In genomic region chr12:109710279-109710746, GRCh38 we compare ENCODE assay signal across 1 cellular context.
TF ChIP-seq lines count a peak whose summit lies in the region.

No MANE protein-coding gene starts in this region.

TF ChIP-seq in HepG2, 621 proteins besides CTCF, POLR2A, EP300 and RAD21 (continued from another document and continues in another):
- TF ChIP-seq AHDC1 (CRISPR knock-in tag; IDR thresholded peaks at IDR 0.05; ENCODE audit: borderline replicate concordance) = peak; percentile 57; the same call in 1 of the 2 replicates
- peak; percentile 88; the same call in 1 of the 2 replicates for TF ChIP-seq CHD4 (IDR thresholded peaks at IDR 0.05; ENCODE audit: borderline replicate concordance, low read length)
- TF ChIP-seq RNF2 (conservative IDR thresholded peaks at IDR 0.05; ENCODE audit: low read depth) = no peak
- TF ChIP-seq MIER3 (CRISPR knock-in tag; IDR thresholded peaks at IDR 0.05; ENCODE audit: borderline replicate concordance) = no peak
- no peak for TF ChIP-seq ZNF687 (CRISPR knock-in tag; IDR thresholded peaks at IDR 0.05)
- TF ChIP-seq ZSCAN25 (CRISPR knock-in tag; IDR thresholded peaks at IDR 0.05) = no peak
- no peak for TF ChIP-seq HNF1B (CRISPR knock-in tag; IDR thresholded peaks at IDR 0.05)
- TF ChIP-seq JUNB (CRISPR knock-in tag; IDR thresholded peaks at IDR 0.05; ENCODE audit: borderline replicate concordance) = 0 out of 2 replicates have a peak, but pooled peaks have one; percentile 43
- TF ChIP-seq RFX1 (IDR thresholded peaks at IDR 0.05) = no peak
- no peak for TF ChIP-seq ZNF484 (CRISPR knock-in tag; IDR thresholded peaks at IDR 0.05; ENCODE audit: borderline replicate concordance, low read depth)
- no peak for TF ChIP-seq ZNF556 (CRISPR knock-in tag; IDR thresholded peaks at IDR 0.05; ENCODE audit: borderline replicate concordance)
- TF ChIP-seq SKI (IDR thresholded peaks at IDR 0.05; ENCODE audit: partially characterized antibody) = peak; percentile 13
- TF ChIP-seq ONECUT2 (CRISPR knock-in tag; IDR thresholded peaks at IDR 0.05) = no peak
- no peak for TF ChIP-seq ZNF407 (CRISPR knock-in tag; IDR thresholded peaks at IDR 0.05; ENCODE audit: not compliant biosample characterization)
- no peak for TF ChIP-seq FOSL1 (CRISPR knock-in tag; IDR thresholded peaks at IDR 0.05; ENCODE audit: borderline replicate concordance)
- no peak for TF ChIP-seq ATF7 (IDR thresholded peaks at IDR 0.05)
- TF ChIP-seq ATF7 (CRISPR knock-in tag; IDR thresholded peaks at IDR 0.05) = no peak
- no peak for TF ChIP-seq SMARCC2 (IDR thresholded peaks at IDR 0.05)
- TF ChIP-seq DMTF1 (CRISPR knock-in tag; IDR thresholded peaks at IDR 0.05) = 0 out of 2 replicates have a peak, but pooled peaks have one; percentile 68
- no peak for TF ChIP-seq MXD4 (CRISPR knock-in tag; IDR thresholded peaks at IDR 0.05)
- no peak for TF ChIP-seq ARNT (IDR thresholded peaks at IDR 0.05)
- no peak for TF ChIP-seq ZNF17 (CRISPR knock-in tag; IDR thresholded peaks at IDR 0.05)
- TF ChIP-seq PRDM15 (CRISPR knock-in tag; IDR thresholded peaks at IDR 0.05) = no peak
- no peak for TF ChIP-seq PBX2 (CRISPR knock-in tag; IDR thresholded peaks at IDR 0.05)
- TF ChIP-seq DNMT3B (CRISPR knock-in tag; conservative IDR thresholded peaks at IDR 0.05) = no peak
- TF ChIP-seq ZNF558 (CRISPR knock-in tag; IDR thresholded peaks at IDR 0.05; ENCODE audit: borderline replicate concordance) = no peak
- no peak for TF ChIP-seq HDAC1 (CRISPR knock-in tag; IDR thresholded peaks at IDR 0.05)
